In the genomic region with DNA sequence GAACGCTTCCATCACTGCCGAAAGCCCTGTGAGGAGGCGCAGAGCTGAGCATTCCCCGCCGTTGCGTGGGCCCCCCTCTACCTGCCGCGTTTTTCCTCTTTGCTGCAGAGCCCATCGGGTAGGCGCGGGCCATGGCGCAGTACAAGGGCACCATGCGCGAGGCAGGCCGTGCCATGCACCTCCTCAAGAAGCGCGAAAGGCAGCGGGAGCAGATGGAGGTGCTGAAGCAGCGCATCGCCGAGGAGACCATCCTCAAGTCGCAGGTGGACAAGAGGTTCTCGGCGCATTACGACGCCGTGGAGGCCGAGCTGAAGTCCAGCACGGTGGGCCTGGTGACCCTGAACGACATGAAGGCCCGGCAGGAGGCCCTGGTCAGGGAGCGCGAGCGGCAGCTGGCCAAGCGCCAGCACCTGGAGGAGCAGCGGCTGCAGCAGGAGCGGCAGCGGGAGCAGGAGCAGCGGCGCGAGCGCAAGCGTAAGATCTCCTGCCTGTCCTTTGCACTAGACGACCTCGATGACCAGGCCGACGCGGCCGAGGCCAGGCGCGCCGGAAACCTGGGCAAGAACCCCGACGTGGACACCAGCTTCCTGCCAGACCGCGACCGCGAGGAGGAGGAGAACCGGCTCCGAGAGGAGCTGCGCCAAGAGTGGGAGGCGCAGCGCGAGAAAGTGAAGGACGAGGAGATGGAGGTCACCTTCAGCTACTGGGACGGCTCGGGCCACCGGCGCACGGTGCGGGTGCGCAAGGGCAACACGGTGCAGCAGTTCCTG, we compare ENCODE assay signal across 8 cellular contexts. TPM values are rescaled to one million over a fixed set of nuclear protein-coding genes. Genes with fewer than 3 reads are reported as not detected.
A peak's percentile ranks its signal among the peaks of the same experiment; 100 is the strongest.
DNase-seq lines count a peak whose midpoint lies in the region; ATAC-seq and TF ChIP-seq lines count a peak whose summit lies in the region.

No MANE protein-coding gene starts in this region.

- H3K27me3 ChIP-seq in iPS-15b (ENCODE audit: control insufficient read depth, insufficient read depth, low read length) (no peaks in the 10 kb centered on the region), spleen (replicated peaks in 1 of 7) (no peaks in the 10 kb centered on the region), Caco-2 (replicated peaks; ENCODE audit: control insufficient read depth, insufficient read depth, low read length) (no peaks in the 10 kb centered on the region)

- DNase-seq in NCI-H82 (lab: John Stamatoyannopoulos, UW), result peak; percentile 9
- DNase-seq in NCI-H82 treated with DMSO at 0.1 percent for 48 hours (lab: John Stamatoyannopoulos, UW; ENCODE audit: unreplicated experiment), result no peak
- peak; percentile 40 for DNase-seq in activated naive CD8-positive, alpha-beta T cell treated with anti-CD3 and anti-CD28 coated beads, Interleukin-2, amount 10 ng/mL, durations not matched to agents 7 days and 5 days
- peak; percentile 84 for DNase-seq in spleen
- no peak for DNase-seq in Caco-2
- no peak for DNase-seq in SKM-1 treated with dmso at 0.1 percent for 144 hours (lab: John Stamatoyannopoulos, UW; ENCODE audit: unreplicated experiment)
- no peak for DNase-seq in stimulated activated CD8-positive, alpha-beta memory T cell treated with anti-CD3 and anti-CD28 coated beads, Interleukin-4, amount 100 ng/mL, for 48 hours

- H3K27ac Mint-ChIP-seq in activated naive CD8-positive, alpha-beta T cell treated with anti-CD3 and anti-CD28 coated beads, Interleukin-2, amount 10 ng/mL, durations not matched to agents 7 days and 5 days, result peak overlapping the region; percentile 78
- H3K27ac Mint-ChIP-seq in Caco-2 (ENCODE audit: unreplicated experiment), result no peak overlapping the region

- H3K4me3 Mint-ChIP-seq in activated naive CD8-positive, alpha-beta T cell treated with anti-CD3 and anti-CD28 coated beads, Interleukin-2, amount 10 ng/mL, durations not matched to agents 7 days and 5 days, result peak overlapping the region; percentile 79
- H3K4me3 Mint-ChIP-seq in Caco-2 (ENCODE audit: unreplicated experiment), result no peak overlapping the region

- peaks cover 1% of the 10 kb centered on the region for H3K36me3 Mint-ChIP-seq in activated naive CD8-positive, alpha-beta T cell treated with anti-CD3 and anti-CD28 coated beads, Interleukin-2, amount 10 ng/mL, durations not matched to agents 7 days and 5 days
- H3K36me3 Mint-ChIP-seq in Caco-2 (ENCODE audit: insufficient read depth, unreplicated experiment), result no peaks in the 10 kb centered on the region

- POLR2A ChIA-PET in activated naive CD8-positive, alpha-beta T cell treated with anti-CD3 and anti-CD28 coated beads, Interleukin-2, amount 10 ng/mL, durations not matched to agents 7 days and 5 days (lab: Charles Lee), result interaction anchor here (0.6 to 2.7 kb wide), 5 partner anchors 9 to 286 kb away, joined by 3 to 9 read pairs (median 5); partner anchors contain the start of gene ECI2
- POLR2A ChIA-PET in Caco-2 (lab: Charles Lee), result no interaction called here

- H3K27me3 Mint-ChIP-seq in activated naive CD8-positive, alpha-beta T cell treated with anti-CD3 and anti-CD28 coated beads, Interleukin-2, amount 10 ng/mL, durations not matched to agents 7 days and 5 days, result no peaks in the 10 kb centered on the region
- H3K27me3 Mint-ChIP-seq in Caco-2 (ENCODE audit: insufficient read depth, unreplicated experiment), result no peaks in the 10 kb centered on the region

- H3K27ac ChIP-seq in spleen, result peak overlapping the region in 6 of 8 donors; percentile 62 to 81 (median 74)

- ATAC-seq in activated naive CD8-positive, alpha-beta T cell treated with anti-CD3 and anti-CD28 coated beads, Interleukin-2, amount 10 ng/mL, durations not matched to agents 7 days and 5 days (ENCODE audit: low read depth), result no peak

- intact Hi-C loops in spleen (cut with DNase I; ENCODE audit: low total_unique reads) (no loop called here), Caco-2 (cut with micrococcal nuclease; ENCODE audit: unreplicated experiment) (no loop called here)

- peaks cover 13% of the 10 kb centered on the region for H3K4me1 Mint-ChIP-seq in activated naive CD8-positive, alpha-beta T cell treated with anti-CD3 and anti-CD28 coated beads, Interleukin-2, amount 10 ng/mL, durations not matched to agents 7 days and 5 days
- H3K4me1 Mint-ChIP-seq in Caco-2 (ENCODE audit: low read depth, unreplicated experiment), result no peaks in the 10 kb centered on the region

- CTCF ChIA-PET in Caco-2 (lab: Charles Lee), result no interaction called here

- H3K9me3 ChIP-seq in iPS-15b (ENCODE audit: control insufficient read depth, insufficient read depth, low read length) (no peaks in the 10 kb centered on the region), spleen (peaks cover 0 to 10% (median 4%) of the 10 kb centered on the region in 8 donors), Caco-2 (peaks cover 14% of the 10 kb centered on the region)

- WGBS in spleen, 5 donors, result 70 to 81% (median 72%) methylated on average over 63 to 73 of the region's 73 CpGs

- H3K4me3 ChIP-seq in iPS-15b (ENCODE audit: low read depth, low read length) (peak overlapping the region; percentile 83), spleen (peak overlapping the region; percentile 25 to 73 (median 39)), Caco-2 (ENCODE audit: low read depth, low read length) (no peak overlapping the region)

- H3K4me1 ChIP-seq in iPS-15b (ENCODE audit: control insufficient read depth, insufficient read depth, low read length) (peaks cover 3% of the 10 kb centered on the region), spleen (peaks cover 0 to 40% (median 13%) of the 10 kb centered on the region in 6 donors), Caco-2 (no peaks in the 10 kb centered on the region)

- peaks cover 3% of the 10 kb centered on the region for H3K9me3 Mint-ChIP-seq in activated naive CD8-positive, alpha-beta T cell treated with anti-CD3 and anti-CD28 coated beads, Interleukin-2, amount 10 ng/mL, durations not matched to agents 7 days and 5 days
- H3K9me3 Mint-ChIP-seq in Caco-2 (ENCODE audit: unreplicated experiment), result peaks cover 12% of the 10 kb centered on the region

- H3K36me3 ChIP-seq in iPS-15b (ENCODE audit: control insufficient read depth, insufficient read depth, low read length) (peaks cover 3% of the 10 kb centered on the region), spleen (no peaks in the 10 kb centered on the region), Caco-2 (ENCODE audit: control insufficient read depth, insufficient read depth, low read length) (no peaks in the 10 kb centered on the region)

- BruUV-seq in Caco-2 (replicated peaks; lab: Mats Ljungman, UMichigan), result no TSS peak

- peak overlapping the region; percentile 73 for H3K9ac ChIP-seq in iPS-15b (ENCODE audit: low read depth, low read length)

- no peak for TF ChIP-seq POLR2A in spleen (IDR thresholded peaks at IDR 0.05)

- no peak for TF ChIP-seq CTCF in spleen (IDR thresholded peaks at IDR 0.05 in 8 of 11, conservative IDR thresholded peaks at IDR 0.05 in 3 of 11)
- no peak for TF ChIP-seq CTCF in Caco-2 (IDR thresholded peaks at IDR 0.05; ENCODE audit: insufficient read depth in 1 of 2, low read depth in 1 of 2, low read length in 1 of 2, severe bottlenecking in 1 of 2, unreplicated experiment in 1 of 2)

RNA-seq across cellular contexts. Expression of gene FAM50B, which starts 0.7 kb away (rescaled TPM):
- 10 to 100 TPM in 1 of 2 experiments, 1 to 10 TPM in 1; 8.2 to 11.2 TPM for total RNA-seq in activated naive CD8-positive, alpha-beta T cell treated with anti-CD3 and anti-CD28 coated beads, Interleukin-2, amount 10 ng/mL, durations not matched to agents 7 days and 5 days
- total RNA-seq in spleen, result 10 to 100 TPM in 2 of 7 donors, 1 to 10 TPM in 5; 7.3 to 11.8 (median 8.4) TPM
- polyA plus RNA-seq in spleen, result 10 to 100 TPM in 2 of 3 donors, 1 to 10 TPM in 1; 6.6 to 13.3 (median 11.7) TPM
- total RNA-seq in Caco-2 (2022), result not detected in 2 replicates

Comparison
In these comparisons a context has a peak if more than half of its experiments do, and no peak if none do; other contexts are left out.
1. DNase-seq: peak in NCI-H82 (single experiment), activated naive CD8-positive, alpha-beta T cell treated with anti-CD3 and anti-CD28 coated beads, Interleukin-2, amount 10 ng/mL, durations not matched to agents 7 days and 5 days (single experiment) and spleen (single experiment); none in NCI-H82 treated with DMSO at 0.1 percent for 48 hours (single experiment), Caco-2 (0 of 2), SKM-1 treated with dmso at 0.1 percent for 144 hours (single experiment) and stimulated activated CD8-positive, alpha-beta memory T cell treated with anti-CD3 and anti-CD28 coated beads, Interleukin-4, amount 100 ng/mL, for 48 hours (single experiment).